7 cellular contexts compared by ENCODE assay signal in the genomic region with DNA sequence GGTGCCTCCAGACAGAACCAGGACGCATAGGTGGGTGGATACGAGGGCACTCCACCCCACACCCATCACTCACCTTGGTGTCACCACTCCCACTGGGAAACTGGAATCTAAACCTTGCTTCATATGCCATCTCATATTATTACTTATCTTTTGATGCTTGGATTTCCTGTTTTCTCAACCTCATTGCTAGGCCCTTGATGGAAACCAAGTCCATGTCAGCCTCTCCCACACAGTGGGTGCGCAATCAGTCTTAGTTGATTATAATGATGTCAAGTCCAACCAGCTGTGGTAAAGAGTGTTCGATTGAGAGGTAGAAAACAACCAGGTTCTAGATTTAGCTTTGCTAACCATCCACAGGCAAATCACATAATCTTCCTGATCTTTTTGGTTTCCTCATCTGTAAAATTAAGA. TPM values are rescaled to one million over a fixed set of nuclear protein-coding genes. Genes with fewer than 3 reads are reported as not detected.
DNase-seq lines count a peak whose midpoint lies in the region; ATAC-seq and TF ChIP-seq lines count a peak whose summit lies in the region.

No MANE protein-coding gene starts in this region.

- peaks cover 5% of the 10 kb centered on the region for H3K9me3 Mint-ChIP-seq in WTC11

- H3K27ac ChIP-seq in HEK293 (ENCODE audit: extremely low read depth, low read depth, low read length) (peak overlapping the region; percentile 26; the same call in 1 of the 2 replicates), gastroesophageal sphincter (peak overlapping the region; percentile 14 to 94 (median 90))

- peak overlapping the region; percentile 90 for H3K27ac Mint-ChIP-seq in WTC11

- H3K9me3 ChIP-seq in HEK293 (ENCODE audit: control insufficient read depth, insufficient read depth, low read depth, low read length) (no peaks in the 10 kb centered on the region), gastroesophageal sphincter (no peaks in the 10 kb centered on the region)

- POLR2A ChIA-PET in HEK293 (lab: Yijun Ruan, JAX) (interaction anchor here (0.9 kb wide), 1 partner anchor 64 kb away, joined by 3 read pairs; no protein-coding TSS in a partner anchor), WTC11 (lab: Charles Lee) (interaction anchor here (1.8 to 2.7 kb wide), 2 partner anchors 12 to 64 kb away, joined by 9 read pairs; no protein-coding TSS in a partner anchor)

- H3K4me3 Mint-ChIP-seq in WTC11, result peak overlapping the region; percentile 78

- H3K27me3 Mint-ChIP-seq in WTC11 (ENCODE audit: low read depth), result peaks cover 10% of the 10 kb centered on the region

- H3K4me3 ChIP-seq in HEK293 (ENCODE audit: low read depth, low read length) (peak overlapping the region; percentile 67), gastroesophageal sphincter (peak overlapping the region; percentile 83 to 85)

- no peaks in the 10 kb centered on the region for H3K36me3 ChIP-seq in HEK293 (ENCODE audit: control insufficient read depth in 2 of 2, insufficient read depth in 1 of 2, low read length in 2 of 2)
- H3K36me3 ChIP-seq in gastroesophageal sphincter, result no peaks in the 10 kb centered on the region

- no peak for ATAC-seq in WTC11
- no peak for ATAC-seq in gastroesophageal sphincter

- no peak for DNase-seq in WTC11 (ENCODE audit: low spot score)
- DNase-seq in stimulated activated CD8-positive, alpha-beta memory T cell treated with anti-CD3 and anti-CD28 coated beads, Interleukin-2, amount 100 ng/mL, for 48 hours (ENCODE audit: low read depth in 2 of 2), result peak; percentile 2 to 32
- no peak for DNase-seq in nucleus accumbens (lab: John Stamatoyannopoulos, UW)
- DNase-seq in ecto neural progenitor cell (ENCODE audit: low spot score), result no peak
- DNase-seq in activated CD8-positive, alpha-beta memory T cell treated with anti-CD3 and anti-CD28 coated beads, Interleukin-2, amount 50 U/mL, for 4 hours, result no peak

- TF ChIP-seq EP300 in gastroesophageal sphincter (IDR thresholded peaks at IDR 0.05), result no peak

- TF ChIP-seq CTCF in HEK293 (tag by site-specific recombination; IDR thresholded peaks at IDR 0.05) (no peak), WTC11 (IDR thresholded peaks at IDR 0.05) (no peak), gastroesophageal sphincter (IDR thresholded peaks at IDR 0.05) (no peak)

- H3K4me1 Mint-ChIP-seq in WTC11, result peaks cover 31% of the 10 kb centered on the region

- TF ChIP-seq POLR2A in gastroesophageal sphincter (IDR thresholded peaks at IDR 0.05), result no peak

- WGBS in gastroesophageal sphincter (ENCODE audit: low coverage in 1 of 2), 2 donors, result 81 to 100% methylated on average over 1 to 4 of the region's 4 CpGs

- no peaks in the 10 kb centered on the region for H3K36me3 Mint-ChIP-seq in WTC11

- H3K27me3 ChIP-seq in gastroesophageal sphincter, result no peaks in the 10 kb centered on the region

- CTCF ChIA-PET in HEK293 (lab: Yijun Ruan, JAX) (interaction anchor here (0.6 to 0.7 kb wide), 2 partner anchors 98 to 180 kb away, joined by 3 read pairs; no protein-coding TSS in a partner anchor), WTC11 (lab: Charles Lee) (interaction anchor here (2.4 kb wide), 1 partner anchor 27 kb away, joined by 10 read pairs; no protein-coding TSS in a partner anchor)

- peaks cover 7% of the 10 kb centered on the region for H3K4me1 ChIP-seq in HEK293 (ENCODE audit: control insufficient read depth, insufficient read depth, low read length)
- H3K4me1 ChIP-seq in gastroesophageal sphincter, result peaks cover 0 to 28% (median 5%) of the 10 kb centered on the region in 3 donors

TF ChIP-seq in HEK293, 187 proteins besides CTCF, POLR2A, EP300 and RAD21:
- no peak for TF ChIP-seq ZNF354C (tag by site-specific recombination; IDR thresholded peaks at IDR 0.05; ENCODE audit: borderline replicate concordance, low read depth)
- TF ChIP-seq ZNF677 (tag by site-specific recombination; IDR thresholded peaks at IDR 0.05), result peak; percentile 77
- TF ChIP-seq, protein P1, sequence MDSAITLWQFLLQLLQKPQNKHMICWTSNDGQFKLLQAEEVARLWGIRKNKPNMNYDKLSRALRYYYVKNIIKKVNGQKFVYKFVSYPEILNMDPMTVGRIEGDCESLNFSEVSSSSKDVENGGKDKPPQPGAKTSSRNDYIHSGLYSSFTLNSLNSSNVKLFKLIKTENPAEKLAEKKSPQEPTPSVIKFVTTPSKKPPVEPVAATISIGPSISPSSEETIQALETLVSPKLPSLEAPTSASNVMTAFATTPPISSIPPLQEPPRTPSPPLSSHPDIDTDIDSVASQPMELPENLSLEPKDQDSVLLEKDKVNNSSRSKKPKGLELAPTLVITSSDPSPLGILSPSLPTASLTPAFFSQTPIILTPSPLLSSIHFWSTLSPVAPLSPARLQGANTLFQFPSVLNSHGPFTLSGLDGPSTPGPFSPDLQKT (IDR thresholded peaks at IDR 0.05; ENCODE audit: borderline replicate concordance, low read depth, low read length), result no peak
- peak; percentile 37 for TF ChIP-seq ZFHX2 (tag by site-specific recombination; conservative IDR thresholded peaks at IDR 0.05)
- TF ChIP-seq, protein P2, sequence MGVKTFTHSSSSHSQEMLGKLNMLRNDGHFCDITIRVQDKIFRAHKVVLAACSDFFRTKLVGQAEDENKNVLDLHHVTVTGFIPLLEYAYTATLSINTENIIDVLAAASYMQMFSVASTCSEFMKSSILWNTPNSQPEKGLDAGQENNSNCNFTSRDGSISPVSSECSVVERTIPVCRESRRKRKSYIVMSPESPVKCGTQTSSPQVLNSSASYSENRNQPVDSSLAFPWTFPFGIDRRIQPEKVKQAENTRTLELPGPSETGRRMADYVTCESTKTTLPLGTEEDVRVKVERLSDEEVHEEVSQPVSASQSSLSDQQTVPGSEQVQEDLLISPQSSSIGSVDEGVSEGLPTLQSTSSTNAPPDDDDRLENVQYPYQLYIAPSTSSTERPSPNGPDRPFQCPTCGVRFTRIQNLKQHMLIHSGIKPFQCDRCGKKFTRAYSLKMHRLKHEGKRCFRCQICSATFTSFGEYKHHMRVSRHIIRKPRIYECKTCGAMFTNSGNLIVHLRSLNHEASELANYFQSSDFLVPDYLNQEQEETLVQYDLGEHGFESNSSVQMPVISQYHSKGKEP (tag by site-specific recombination; IDR thresholded peaks at IDR 0.05), result no peak
- TF ChIP-seq ZNF394 (tag by site-specific recombination; IDR thresholded peaks at IDR 0.05; ENCODE audit: borderline replicate concordance), result no peak
- TF ChIP-seq OSR2 (tag by site-specific recombination; IDR thresholded peaks at IDR 0.05), result no peak
- no peak for TF ChIP-seq ZNF211 (tag by site-specific recombination; IDR thresholded peaks at IDR 0.05; ENCODE audit: low read depth)

TF ChIP-seq in WTC11, 78 proteins besides CTCF, POLR2A, EP300 and RAD21 (continues in another document):
- TF ChIP-seq, protein P3, sequence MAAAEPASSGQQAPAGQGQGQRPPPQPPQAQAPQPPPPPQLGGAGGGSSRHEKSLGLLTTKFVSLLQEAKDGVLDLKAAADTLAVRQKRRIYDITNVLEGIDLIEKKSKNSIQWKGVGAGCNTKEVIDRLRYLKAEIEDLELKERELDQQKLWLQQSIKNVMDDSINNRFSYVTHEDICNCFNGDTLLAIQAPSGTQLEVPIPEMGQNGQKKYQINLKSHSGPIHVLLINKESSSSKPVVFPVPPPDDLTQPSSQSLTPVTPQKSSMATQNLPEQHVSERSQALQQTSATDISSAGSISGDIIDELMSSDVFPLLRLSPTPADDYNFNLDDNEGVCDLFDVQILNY (CRISPR knock-in tag; IDR thresholded peaks at IDR 0.05), result no peak
- TF ChIP-seq, protein P4, sequence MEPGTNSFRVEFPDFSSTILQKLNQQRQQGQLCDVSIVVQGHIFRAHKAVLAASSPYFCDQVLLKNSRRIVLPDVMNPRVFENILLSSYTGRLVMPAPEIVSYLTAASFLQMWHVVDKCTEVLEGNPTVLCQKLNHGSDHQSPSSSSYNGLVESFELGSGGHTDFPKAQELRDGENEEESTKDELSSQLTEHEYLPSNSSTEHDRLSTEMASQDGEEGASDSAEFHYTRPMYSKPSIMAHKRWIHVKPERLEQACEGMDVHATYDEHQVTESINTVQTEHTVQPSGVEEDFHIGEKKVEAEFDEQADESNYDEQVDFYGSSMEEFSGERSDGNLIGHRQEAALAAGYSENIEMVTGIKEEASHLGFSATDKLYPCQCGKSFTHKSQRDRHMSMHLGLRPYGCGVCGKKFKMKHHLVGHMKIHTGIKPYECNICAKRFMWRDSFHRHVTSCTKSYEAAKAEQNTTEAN (CRISPR knock-in tag; IDR thresholded peaks at IDR 0.05), result no peak
- TF ChIP-seq, protein P5, sequence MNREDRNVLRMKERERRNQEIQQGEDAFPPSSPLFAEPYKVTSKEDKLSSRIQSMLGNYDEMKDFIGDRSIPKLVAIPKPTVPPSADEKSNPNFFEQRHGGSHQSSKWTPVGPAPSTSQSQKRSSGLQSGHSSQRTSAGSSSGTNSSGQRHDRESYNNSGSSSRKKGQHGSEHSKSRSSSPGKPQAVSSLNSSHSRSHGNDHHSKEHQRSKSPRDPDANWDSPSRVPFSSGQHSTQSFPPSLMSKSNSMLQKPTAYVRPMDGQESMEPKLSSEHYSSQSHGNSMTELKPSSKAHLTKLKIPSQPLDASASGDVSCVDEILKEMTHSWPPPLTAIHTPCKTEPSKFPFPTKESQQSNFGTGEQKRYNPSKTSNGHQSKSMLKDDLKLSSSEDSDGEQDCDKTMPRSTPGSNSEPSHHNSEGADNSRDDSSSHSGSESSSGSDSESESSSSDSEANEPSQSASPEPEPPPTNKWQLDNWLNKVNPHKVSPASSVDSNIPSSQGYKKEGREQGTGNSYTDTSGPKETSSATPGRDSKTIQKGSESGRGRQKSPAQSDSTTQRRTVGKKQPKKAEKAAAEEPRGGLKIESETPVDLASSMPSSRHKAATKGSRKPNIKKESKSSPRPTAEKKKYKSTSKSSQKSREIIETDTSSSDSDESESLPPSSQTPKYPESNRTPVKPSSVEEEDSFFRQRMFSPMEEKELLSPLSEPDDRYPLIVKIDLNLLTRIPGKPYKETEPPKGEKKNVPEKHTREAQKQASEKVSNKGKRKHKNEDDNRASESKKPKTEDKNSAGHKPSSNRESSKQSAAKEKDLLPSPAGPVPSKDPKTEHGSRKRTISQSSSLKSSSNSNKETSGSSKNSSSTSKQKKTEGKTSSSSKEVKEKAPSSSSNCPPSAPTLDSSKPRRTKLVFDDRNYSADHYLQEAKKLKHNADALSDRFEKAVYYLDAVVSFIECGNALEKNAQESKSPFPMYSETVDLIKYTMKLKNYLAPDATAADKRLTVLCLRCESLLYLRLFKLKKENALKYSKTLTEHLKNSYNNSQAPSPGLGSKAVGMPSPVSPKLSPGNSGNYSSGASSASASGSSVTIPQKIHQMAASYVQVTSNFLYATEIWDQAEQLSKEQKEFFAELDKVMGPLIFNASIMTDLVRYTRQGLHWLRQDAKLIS (CRISPR knock-in tag; IDR thresholded peaks at IDR 0.05; ENCODE audit: borderline replicate concordance), result no peak
- TF ChIP-seq, protein P6, sequence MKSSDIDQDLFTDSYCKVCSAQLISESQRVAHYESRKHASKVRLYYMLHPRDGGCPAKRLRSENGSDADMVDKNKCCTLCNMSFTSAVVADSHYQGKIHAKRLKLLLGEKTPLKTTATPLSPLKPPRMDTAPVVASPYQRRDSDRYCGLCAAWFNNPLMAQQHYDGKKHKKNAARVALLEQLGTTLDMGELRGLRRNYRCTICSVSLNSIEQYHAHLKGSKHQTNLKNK (CRISPR knock-in tag; IDR thresholded peaks at IDR 0.05), result no peak

RNA-seq across cellular contexts. Expression of a gene that starts 0.6 kb away (rescaled TPM):
- total RNA-seq in WTC11 (2021) (16.1 to 20.0 TPM (median 17.2 TPM) in 3 replicates), gastroesophageal sphincter (10 to 100 TPM; 15.4 to 36.4 (median 20.7) TPM)

Comparison
In these comparisons a context has a peak if more than half of its experiments do, and no peak if none do; other contexts are left out.
1. DNase-seq: peak in stimulated activated CD8-positive, alpha-beta memory T cell treated with anti-CD3 and anti-CD28 coated beads, Interleukin-2, amount 100 ng/mL, for 48 hours (2 of 2); none in WTC11 (single experiment), nucleus accumbens (0 of 56), ecto neural progenitor cell (single experiment) and activated CD8-positive, alpha-beta memory T cell treated with anti-CD3 and anti-CD28 coated beads, Interleukin-2, amount 50 U/mL, for 4 hours (single experiment).